ENCODE assay signal across 20 cellular contexts in the genomic region with DNA sequence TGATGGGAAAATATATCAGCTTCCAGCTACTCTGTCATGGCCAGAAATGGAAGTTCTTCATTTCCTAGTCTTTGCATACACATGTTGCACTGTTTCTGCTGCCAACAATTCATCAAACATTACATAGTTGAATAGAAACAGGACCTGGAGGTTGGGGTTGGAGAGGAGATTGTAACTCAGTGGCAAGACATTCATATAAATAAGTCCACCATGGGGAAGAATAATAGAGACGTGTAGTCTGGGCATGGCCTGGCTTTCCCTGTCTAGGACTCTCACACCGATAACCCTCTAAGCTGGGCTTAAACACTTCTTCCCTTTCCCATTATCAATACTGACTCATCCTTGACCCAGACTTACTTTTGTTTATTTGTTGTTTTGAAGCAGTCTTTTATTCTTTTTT.
A peak's percentile ranks its signal among the peaks of the same experiment; 100 is the strongest.
DNase-seq lines count a peak whose midpoint lies in the region; ATAC-seq and TF ChIP-seq lines count a peak whose summit lies in the region.
"Had no signal": no experiment of that assay in that cellular context is flagged by ENCODE, and none has a peak within 500 bp of the region (broad histone marks: within the 10 kb centered on the region; RNA-seq: fewer than 3 reads in every experiment).

No MANE protein-coding gene starts in this region.

- no peak for ATAC-seq in SK-N-SH treated with all-trans-retinoic acid at 6 μM for 48 hours
- ATAC-seq: CD8-positive, alpha-beta T cell had no signal

- peaks cover 19% of the 10 kb centered on the region for H3K4me1 Mint-ChIP-seq in endodermal cell
- H3K4me1 Mint-ChIP-seq: B cell had no signal

- H2AFZ ChIP-seq in SK-N-SH (ENCODE audit: low read depth) = no peak overlapping the region

- H3K9me3 ChIP-seq in SK-N-SH = peaks cover 10% of the 10 kb centered on the region; the same call in 1 of the 2 replicates
- H3K9me3 ChIP-seq in endodermal cell (ENCODE audit: control insufficient read depth, low read length) = peaks cover 18% of the 10 kb centered on the region

- H3K27ac ChIP-seq in SK-N-SH (ENCODE audit: low read depth in 2 of 2, low read length in 1 of 2) (peak overlapping the region in 1 of 2 experiments; percentile 74; a peak in 2 of 4 replicates), endodermal cell (ENCODE audit: low read depth, low read length) (no peak overlapping the region)
- H3K27ac ChIP-seq: 22Rv1, BLaER1, C4-2B had no signal

- H3K9me3 Mint-ChIP-seq in endodermal cell = peaks cover 12% of the 10 kb centered on the region

- no peaks in the 10 kb centered on the region for H4K20me1 ChIP-seq in SK-N-SH (ENCODE audit: insufficient read depth)
- H4K20me1 ChIP-seq: BLaER1 had no signal

- no peak for TF ChIP-seq EP300 in SK-N-SH (IDR thresholded peaks at IDR 0.05; ENCODE audit: borderline replicate concordance in 1 of 2, low read depth in 1 of 2, low read length in 1 of 2)

- peaks cover 0 to 12% of the 10 kb centered on the region in 2 experiments for H3K36me3 ChIP-seq in SK-N-SH (replicated peaks in 1 of 2; ENCODE audit: control insufficient read depth in 1 of 2, insufficient read depth in 2 of 2, low read length in 1 of 2)
- H3K36me3 ChIP-seq in endodermal cell (ENCODE audit: control insufficient read depth, insufficient read depth, low read length) = no peaks in the 10 kb centered on the region
- H3K36me3 ChIP-seq: BLaER1, HAP-1 had no signal

- H3K27me3 Mint-ChIP-seq in endodermal cell (ENCODE audit: insufficient read depth) = no peaks in the 10 kb centered on the region

- TF ChIP-seq CTCF in SK-N-SH (IDR thresholded peaks at IDR 0.05) (no peak), endodermal cell (conservative IDR thresholded peaks at IDR 0.05) (no peak), fibroblast of the aortic adventitia (IDR thresholded peaks at IDR 0.05; ENCODE audit: insufficient read depth, low read length) (no peak)

- H3K9ac ChIP-seq in SK-N-SH (peak overlapping the region; percentile 15; the same call in 1 of the 2 replicates), endodermal cell (ENCODE audit: extremely low read depth, low read length, poor library complexity, severe bottlenecking) (no peak overlapping the region)
- H3K9ac ChIP-seq: BLaER1 had no signal

- no peaks in the 10 kb centered on the region for H3K27me3 ChIP-seq in SK-N-SH (ENCODE audit: insufficient read depth)
- no peaks in the 10 kb centered on the region for H3K27me3 ChIP-seq in endodermal cell (ENCODE audit: control insufficient read depth, insufficient read depth, low read length, poor library complexity, severe bottlenecking)
- H3K27me3 ChIP-seq: BLaER1 had no signal

- no peak for TF ChIP-seq RAD21 in SK-N-SH (IDR thresholded peaks at IDR 0.05; ENCODE audit: low read length)

- H3K4me2 ChIP-seq in SK-N-SH = no peak overlapping the region
- H3K4me2 ChIP-seq: BLaER1 had no signal

- no peak overlapping the region for H3K27ac Mint-ChIP-seq in endodermal cell
- H3K27ac Mint-ChIP-seq: B cell; CD4-positive, CD25-positive, alpha-beta regulatory T cell; CD8-positive, alpha-beta T cell; HFFc6 had no signal

- H3K9me2 ChIP-seq in SK-N-SH = no peaks in the 10 kb centered on the region

- peaks cover 22% of the 10 kb centered on the region for H3F3A ChIP-seq in SK-N-SH (replicated peaks; ENCODE audit: insufficient read depth)

- 38% methylated on average over 2 of the region's 2 CpGs for WGBS in SK-N-SH (ENCODE audit: low lambda C conversion rate)
- WGBS in endodermal cell (ENCODE audit: insufficient coverage in 1 of 2, insufficient read length in 1 of 2), 2 experiments = 96 to 100% methylated on average over 2 of the region's 2 CpGs

- POLR2A ChIA-PET in SK-N-SH (lab: Yijun Ruan, JAX) = no interaction called here

- H3K36me3 Mint-ChIP-seq in endodermal cell (ENCODE audit: low read depth) = no peaks in the 10 kb centered on the region
- H3K36me3 Mint-ChIP-seq: CD4-positive, CD25-positive, alpha-beta regulatory T cell; CD8-positive, alpha-beta T cell had no signal

- CTCF ChIA-PET in SK-N-SH (lab: Yijun Ruan, JAX) = interaction anchor here (0.6 to 1.3 kb wide), 2 partner anchors 189 to 382 kb away, joined by 3 to 4 read pairs; no protein-coding TSS in a partner anchor

- H3K4me1 ChIP-seq in SK-N-SH (ENCODE audit: control insufficient read depth in 1 of 2, insufficient read depth in 2 of 2, low read depth in 1 of 2, low read length in 1 of 2) (peaks cover 0 to 6% of the 10 kb centered on the region in 2 experiments; a peak in 1 of 4 replicates), endodermal cell (ENCODE audit: control insufficient read depth, insufficient read depth, low read length) (no peaks in the 10 kb centered on the region)
- H3K4me1 ChIP-seq: BLaER1, Caco-2, HAP-1 had no signal

- H3K4me3 ChIP-seq in SK-N-SH (ENCODE audit: low read depth in 2 of 2, low read length in 1 of 2) (no peak overlapping the region), endodermal cell (ENCODE audit: low read length) (no peak overlapping the region), fibroblast of the aortic adventitia (ENCODE audit: low read depth, low read length) (no peak overlapping the region)
- H3K4me3 ChIP-seq: BLaER1, HAP-1 had no signal

- DNase-seq in SK-N-SH (no peak), endodermal cell (peak; percentile 1), fibroblast of the aortic adventitia (ENCODE audit: low read depth) (peak; percentile 10), cerebellar cortex (ENCODE audit: low spot score) (no peak), T1000 (lab: John Stamatoyannopoulos, UW) (no peak)
- DNase-seq: Caco-2; CD4-positive, CD25-positive, alpha-beta regulatory T cell; CD8-positive, alpha-beta T cell; DMS 273 treated with DMSO at 0.1 percent for 48 hours; DMS79; EL; GDM1; GOT3; HFFc6 had no signal

- no peak overlapping the region for H3K4me3 Mint-ChIP-seq in endodermal cell
- H3K4me3 Mint-ChIP-seq: B cell; CD4-positive, CD25-positive, alpha-beta regulatory T cell; CD8-positive, alpha-beta T cell; HFFc6 had no signal

- no peaks in the 10 kb centered on the region for H3K79me2 ChIP-seq in SK-N-SH (ENCODE audit: insufficient read depth)

TF ChIP-seq in SK-N-SH, 30 proteins besides CTCF, POLR2A, EP300 and RAD21 (continues in another document):
- TF ChIP-seq GATA2 (CRISPR knock-in tag; IDR thresholded peaks at IDR 0.05) (no peak), TAF1 (IDR thresholded peaks at IDR 0.05; ENCODE audit: borderline replicate concordance, low read depth, low read length) (no peak), NFIC (IDR thresholded peaks at IDR 0.05; ENCODE audit: borderline replicate concordance) (no peak), RCOR1 (IDR thresholded peaks at IDR 0.05; ENCODE audit: low read length) (no peak), TCF12 (IDR thresholded peaks at IDR 0.05) (no peak), FOSL2 (IDR thresholded peaks at IDR 0.05; ENCODE audit: borderline replicate concordance, low read depth) (no peak), PBX3 (IDR thresholded peaks at IDR 0.05) (no peak), NRF1 (IDR thresholded peaks at IDR 0.05; ENCODE audit: low read depth, low read length) (no peak), TEAD4 (IDR thresholded peaks at IDR 0.05; ENCODE audit: borderline replicate concordance, insufficient read depth) (no peak), FOXM1 (IDR thresholded peaks at IDR 0.05; ENCODE audit: low read depth) (no peak), RFX5 (IDR thresholded peaks at IDR 0.05; ENCODE audit: low read length) (no peak)

TF ChIP-seq in SK-N-SH treated with all-trans-retinoic acid at 6 μM for 48 hours, 23 proteins besides CTCF, POLR2A, EP300 and RAD21 (continues in another document):
- TF ChIP-seq ZNF70 (CRISPR knock-in tag; IDR thresholded peaks at IDR 0.05) (no peak), ZNF565 (CRISPR knock-in tag; conservative IDR thresholded peaks at IDR 0.05; ENCODE audit: low read depth) (no peak), ZC3H10 (CRISPR knock-in tag; IDR thresholded peaks at IDR 0.05) (no peak), GLIS3 (CRISPR knock-in tag; IDR thresholded peaks at IDR 0.05) (no peak), ZFP3 (CRISPR knock-in tag; IDR thresholded peaks at IDR 0.05) (no peak), PPARA (CRISPR knock-in tag; IDR thresholded peaks at IDR 0.05; ENCODE audit: borderline replicate concordance) (no peak), TSHZ2 (CRISPR knock-in tag; IDR thresholded peaks at IDR 0.05) (no peak)
- TF ChIP-seq, protein P1, sequence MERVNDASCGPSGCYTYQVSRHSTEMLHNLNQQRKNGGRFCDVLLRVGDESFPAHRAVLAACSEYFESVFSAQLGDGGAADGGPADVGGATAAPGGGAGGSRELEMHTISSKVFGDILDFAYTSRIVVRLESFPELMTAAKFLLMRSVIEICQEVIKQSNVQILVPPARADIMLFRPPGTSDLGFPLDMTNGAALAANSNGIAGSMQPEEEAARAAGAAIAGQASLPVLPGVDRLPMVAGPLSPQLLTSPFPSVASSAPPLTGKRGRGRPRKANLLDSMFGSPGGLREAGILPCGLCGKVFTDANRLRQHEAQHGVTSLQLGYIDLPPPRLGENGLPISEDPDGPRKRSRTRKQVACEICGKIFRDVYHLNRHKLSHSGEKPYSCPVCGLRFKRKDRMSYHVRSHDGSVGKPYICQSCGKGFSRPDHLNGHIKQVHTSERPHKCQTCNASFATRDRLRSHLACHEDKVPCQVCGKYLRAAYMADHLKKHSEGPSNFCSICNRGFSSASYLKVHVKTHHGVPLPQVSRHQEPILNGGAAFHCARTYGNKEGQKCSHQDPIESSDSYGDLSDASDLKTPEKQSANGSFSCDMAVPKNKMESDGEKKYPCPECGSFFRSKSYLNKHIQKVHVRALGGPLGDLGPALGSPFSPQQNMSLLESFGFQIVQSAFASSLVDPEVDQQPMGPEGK (CRISPR knock-in tag; IDR thresholded peaks at IDR 0.05; ENCODE audit: borderline replicate concordance) = no peak

Comparison
In these comparisons a context has a peak if more than half of its experiments do, and no peak if none do; other contexts are left out.
1. DNase-seq: peak in endodermal cell (single experiment) and fibroblast of the aortic adventitia (single experiment); none in SK-N-SH (single experiment), cerebellar cortex (single experiment) and T1000 (single experiment).